In the genomic region with DNA sequence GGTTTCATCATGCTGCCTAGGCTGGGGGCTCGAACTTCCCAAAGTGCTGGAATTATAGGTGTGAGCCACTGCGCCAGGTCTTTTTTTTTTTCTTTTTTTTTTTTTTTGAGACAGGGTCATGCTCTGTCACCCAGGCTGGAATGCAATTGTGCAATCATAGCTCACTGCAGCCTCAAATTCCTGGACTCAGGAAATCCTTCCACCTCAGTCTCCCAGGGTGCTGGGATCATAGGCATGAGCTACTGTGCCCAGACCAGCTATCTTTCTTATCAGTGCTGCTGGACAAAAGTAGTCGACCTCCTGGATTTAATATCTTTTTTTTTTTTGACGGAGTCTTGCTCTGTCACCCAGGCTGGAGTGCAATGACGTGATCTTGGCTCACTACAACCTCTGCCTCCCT, we compare ENCODE assay signal across 1 cellular context.
TF ChIP-seq lines count a peak whose summit lies in the region.

No MANE protein-coding gene starts in this region.

TF ChIP-seq in HepG2, 621 proteins besides CTCF, POLR2A, EP300 and RAD21 (continued from another document and continues in another):
- TF ChIP-seq, protein P1, sequence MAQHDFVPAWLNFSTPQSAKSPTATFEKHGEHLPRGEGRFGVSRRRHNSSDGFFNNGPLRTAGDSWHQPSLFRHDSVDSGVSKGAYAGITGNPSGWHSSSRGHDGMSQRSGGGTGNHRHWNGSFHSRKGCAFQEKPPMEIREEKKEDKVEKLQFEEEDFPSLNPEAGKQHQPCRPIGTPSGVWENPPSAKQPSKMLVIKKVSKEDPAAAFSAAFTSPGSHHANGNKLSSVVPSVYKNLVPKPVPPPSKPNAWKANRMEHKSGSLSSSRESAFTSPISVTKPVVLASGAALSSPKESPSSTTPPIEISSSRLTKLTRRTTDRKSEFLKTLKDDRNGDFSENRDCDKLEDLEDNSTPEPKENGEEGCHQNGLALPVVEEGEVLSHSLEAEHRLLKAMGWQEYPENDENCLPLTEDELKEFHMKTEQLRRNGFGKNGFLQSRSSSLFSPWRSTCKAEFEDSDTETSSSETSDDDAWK (CRISPR knock-in tag; IDR thresholded peaks at IDR 0.05): no peak
- TF ChIP-seq ZNF782 (CRISPR knock-in tag; IDR thresholded peaks at IDR 0.05; ENCODE audit: borderline replicate concordance) (no peak), ZNF530 (CRISPR knock-in tag; IDR thresholded peaks at IDR 0.05; ENCODE audit: low read depth) (no peak), WIZ (CRISPR knock-in tag; IDR thresholded peaks at IDR 0.05) (no peak), NBN (conservative IDR thresholded peaks at IDR 0.05) (no peak), FOXO1 (CRISPR knock-in tag; IDR thresholded peaks at IDR 0.05) (0 out of 2 replicates have a peak, but pooled peaks have one; percentile 20), MAZ (IDR thresholded peaks at IDR 0.05; ENCODE audit: borderline replicate concordance, low read depth, low read length) (no peak), MAZ (CRISPR knock-in tag; IDR thresholded peaks at IDR 0.05; ENCODE audit: low read depth) (no peak), ZNF616 (CRISPR knock-in tag; IDR thresholded peaks at IDR 0.05; ENCODE audit: low read depth) (no peak), ZNF292 (CRISPR knock-in tag; IDR thresholded peaks at IDR 0.05; ENCODE audit: borderline replicate concordance, low read depth) (0 out of 2 replicates have a peak, but pooled peaks have one; percentile 27), ZNF264 (CRISPR knock-in tag; IDR thresholded peaks at IDR 0.05) (no peak), ZNF382 (CRISPR knock-in tag; IDR thresholded peaks at IDR 0.05; ENCODE audit: borderline replicate concordance) (no peak), ATF1 (CRISPR knock-in tag; IDR thresholded peaks at IDR 0.05) (no peak), ZNF260 (CRISPR knock-in tag; IDR thresholded peaks at IDR 0.05; ENCODE audit: borderline replicate concordance, low read depth) (no peak), ZSCAN25 (CRISPR knock-in tag; IDR thresholded peaks at IDR 0.05) (no peak), KMT2B (CRISPR knock-in tag; IDR thresholded peaks at IDR 0.05) (no peak), ETV6 (CRISPR knock-in tag; conservative IDR thresholded peaks at IDR 0.05) (no peak), PTBP1 (IDR thresholded peaks at IDR 0.05; ENCODE audit: low read depth, low read length, poor library complexity, severe bottlenecking) (no peak), SOX13 (IDR thresholded peaks at IDR 0.05) (no peak), SOX13 (CRISPR knock-in tag; conservative IDR thresholded peaks at IDR 0.05 in 1 of 2, IDR thresholded peaks at IDR 0.05 in 1 of 2) (peak in 1 of 2 experiments; percentile 42; a peak in 1 of 4 replicates), RAD51 (IDR thresholded peaks at IDR 0.05; ENCODE audit: borderline replicate concordance) (no peak), ELF4 (CRISPR knock-in tag; IDR thresholded peaks at IDR 0.05; ENCODE audit: borderline replicate concordance) (no peak), EEA1 (CRISPR knock-in tag; IDR thresholded peaks at IDR 0.05; ENCODE audit: borderline replicate concordance) (no peak), ZMYM3 (CRISPR knock-in tag; IDR thresholded peaks at IDR 0.05) (peak; percentile 54; the same call in 1 of the 2 replicates), THYN1 (CRISPR knock-in tag; IDR thresholded peaks at IDR 0.05; ENCODE audit: borderline replicate concordance, low read depth) (no peak), KDM3A (CRISPR knock-in tag; IDR thresholded peaks at IDR 0.05; ENCODE audit: low read depth) (no peak), TBX2 (CRISPR knock-in tag; IDR thresholded peaks at IDR 0.05; ENCODE audit: borderline replicate concordance) (peak; percentile 62; the same call in 1 of the 2 replicates), ZNF10 (CRISPR knock-in tag; IDR thresholded peaks at IDR 0.05; ENCODE audit: borderline replicate concordance, low read depth) (no peak), ZNF598 (CRISPR knock-in tag; IDR thresholded peaks at IDR 0.05; ENCODE audit: borderline replicate concordance) (no peak), NKX3-1 (CRISPR knock-in tag; IDR thresholded peaks at IDR 0.05) (no peak), KMT2A (CRISPR knock-in tag; IDR thresholded peaks at IDR 0.05) (no peak), ZMAT3 (CRISPR knock-in tag; conservative IDR thresholded peaks at IDR 0.05) (no peak), NFE2L1 (CRISPR knock-in tag; IDR thresholded peaks at IDR 0.05; ENCODE audit: borderline replicate concordance) (no peak), GATA4 (IDR thresholded peaks at IDR 0.05; ENCODE audit: borderline replicate concordance, low read depth) (no peak), SAP130 (CRISPR knock-in tag; IDR thresholded peaks at IDR 0.05; ENCODE audit: low read depth) (peak; percentile 35), NFRKB (IDR thresholded peaks at IDR 0.05) (no peak), CEBPG (CRISPR knock-in tag; IDR thresholded peaks at IDR 0.05) (peak; percentile 94)
- TF ChIP-seq, protein P2, sequence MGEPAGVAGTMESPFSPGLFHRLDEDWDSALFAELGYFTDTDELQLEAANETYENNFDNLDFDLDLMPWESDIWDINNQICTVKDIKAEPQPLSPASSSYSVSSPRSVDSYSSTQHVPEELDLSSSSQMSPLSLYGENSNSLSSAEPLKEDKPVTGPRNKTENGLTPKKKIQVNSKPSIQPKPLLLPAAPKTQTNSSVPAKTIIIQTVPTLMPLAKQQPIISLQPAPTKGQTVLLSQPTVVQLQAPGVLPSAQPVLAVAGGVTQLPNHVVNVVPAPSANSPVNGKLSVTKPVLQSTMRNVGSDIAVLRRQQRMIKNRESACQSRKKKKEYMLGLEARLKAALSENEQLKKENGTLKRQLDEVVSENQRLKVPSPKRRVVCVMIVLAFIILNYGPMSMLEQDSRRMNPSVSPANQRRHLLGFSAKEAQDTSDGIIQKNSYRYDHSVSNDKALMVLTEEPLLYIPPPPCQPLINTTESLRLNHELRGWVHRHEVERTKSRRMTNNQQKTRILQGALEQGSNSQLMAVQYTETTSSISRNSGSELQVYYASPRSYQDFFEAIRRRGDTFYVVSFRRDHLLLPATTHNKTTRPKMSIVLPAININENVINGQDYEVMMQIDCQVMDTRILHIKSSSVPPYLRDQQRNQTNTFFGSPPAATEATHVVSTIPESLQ (CRISPR knock-in tag; conservative IDR thresholded peaks at IDR 0.05): no peak
- TF ChIP-seq, protein P3, sequence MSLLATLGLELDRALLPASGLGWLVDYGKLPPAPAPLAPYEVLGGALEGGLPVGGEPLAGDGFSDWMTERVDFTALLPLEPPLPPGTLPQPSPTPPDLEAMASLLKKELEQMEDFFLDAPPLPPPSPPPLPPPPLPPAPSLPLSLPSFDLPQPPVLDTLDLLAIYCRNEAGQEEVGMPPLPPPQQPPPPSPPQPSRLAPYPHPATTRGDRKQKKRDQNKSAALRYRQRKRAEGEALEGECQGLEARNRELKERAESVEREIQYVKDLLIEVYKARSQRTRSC (CRISPR knock-in tag; IDR thresholded peaks at IDR 0.05; ENCODE audit: low read depth): no peak
- TF ChIP-seq, protein P4, sequence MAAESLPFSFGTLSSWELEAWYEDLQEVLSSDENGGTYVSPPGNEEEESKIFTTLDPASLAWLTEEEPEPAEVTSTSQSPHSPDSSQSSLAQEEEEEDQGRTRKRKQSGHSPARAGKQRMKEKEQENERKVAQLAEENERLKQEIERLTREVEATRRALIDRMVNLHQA (CRISPR knock-in tag; IDR thresholded peaks at IDR 0.05): no peak
- TF ChIP-seq, protein P5, sequence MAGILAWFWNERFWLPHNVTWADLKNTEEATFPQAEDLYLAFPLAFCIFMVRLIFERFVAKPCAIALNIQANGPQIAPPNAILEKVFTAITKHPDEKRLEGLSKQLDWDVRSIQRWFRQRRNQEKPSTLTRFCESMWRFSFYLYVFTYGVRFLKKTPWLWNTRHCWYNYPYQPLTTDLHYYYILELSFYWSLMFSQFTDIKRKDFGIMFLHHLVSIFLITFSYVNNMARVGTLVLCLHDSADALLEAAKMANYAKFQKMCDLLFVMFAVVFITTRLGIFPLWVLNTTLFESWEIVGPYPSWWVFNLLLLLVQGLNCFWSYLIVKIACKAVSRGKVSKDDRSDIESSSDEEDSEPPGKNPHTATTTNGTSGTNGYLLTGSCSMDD (CRISPR knock-in tag; IDR thresholded peaks at IDR 0.05): no peak
- TF ChIP-seq, protein P6, sequence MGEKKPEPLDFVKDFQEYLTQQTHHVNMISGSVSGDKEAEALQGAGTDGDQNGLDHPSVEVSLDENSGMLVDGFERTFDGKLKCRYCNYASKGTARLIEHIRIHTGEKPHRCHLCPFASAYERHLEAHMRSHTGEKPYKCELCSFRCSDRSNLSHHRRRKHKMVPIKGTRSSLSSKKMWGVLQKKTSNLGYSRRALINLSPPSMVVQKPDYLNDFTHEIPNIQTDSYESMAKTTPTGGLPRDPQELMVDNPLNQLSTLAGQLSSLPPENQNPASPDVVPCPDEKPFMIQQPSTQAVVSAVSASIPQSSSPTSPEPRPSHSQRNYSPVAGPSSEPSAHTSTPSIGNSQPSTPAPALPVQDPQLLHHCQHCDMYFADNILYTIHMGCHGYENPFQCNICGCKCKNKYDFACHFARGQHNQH (CRISPR knock-in tag; IDR thresholded peaks at IDR 0.05): no peak
- TF ChIP-seq, protein P7, sequence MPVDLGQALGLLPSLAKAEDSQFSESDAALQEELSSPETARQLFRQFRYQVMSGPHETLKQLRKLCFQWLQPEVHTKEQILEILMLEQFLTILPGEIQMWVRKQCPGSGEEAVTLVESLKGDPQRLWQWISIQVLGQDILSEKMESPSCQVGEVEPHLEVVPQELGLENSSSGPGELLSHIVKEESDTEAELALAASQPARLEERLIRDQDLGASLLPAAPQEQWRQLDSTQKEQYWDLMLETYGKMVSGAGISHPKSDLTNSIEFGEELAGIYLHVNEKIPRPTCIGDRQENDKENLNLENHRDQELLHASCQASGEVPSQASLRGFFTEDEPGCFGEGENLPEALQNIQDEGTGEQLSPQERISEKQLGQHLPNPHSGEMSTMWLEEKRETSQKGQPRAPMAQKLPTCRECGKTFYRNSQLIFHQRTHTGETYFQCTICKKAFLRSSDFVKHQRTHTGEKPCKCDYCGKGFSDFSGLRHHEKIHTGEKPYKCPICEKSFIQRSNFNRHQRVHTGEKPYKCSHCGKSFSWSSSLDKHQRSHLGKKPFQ (CRISPR knock-in tag; IDR thresholded peaks at IDR 0.05; ENCODE audit: insufficient replicate concordance): no peak
- TF ChIP-seq, protein P8, sequence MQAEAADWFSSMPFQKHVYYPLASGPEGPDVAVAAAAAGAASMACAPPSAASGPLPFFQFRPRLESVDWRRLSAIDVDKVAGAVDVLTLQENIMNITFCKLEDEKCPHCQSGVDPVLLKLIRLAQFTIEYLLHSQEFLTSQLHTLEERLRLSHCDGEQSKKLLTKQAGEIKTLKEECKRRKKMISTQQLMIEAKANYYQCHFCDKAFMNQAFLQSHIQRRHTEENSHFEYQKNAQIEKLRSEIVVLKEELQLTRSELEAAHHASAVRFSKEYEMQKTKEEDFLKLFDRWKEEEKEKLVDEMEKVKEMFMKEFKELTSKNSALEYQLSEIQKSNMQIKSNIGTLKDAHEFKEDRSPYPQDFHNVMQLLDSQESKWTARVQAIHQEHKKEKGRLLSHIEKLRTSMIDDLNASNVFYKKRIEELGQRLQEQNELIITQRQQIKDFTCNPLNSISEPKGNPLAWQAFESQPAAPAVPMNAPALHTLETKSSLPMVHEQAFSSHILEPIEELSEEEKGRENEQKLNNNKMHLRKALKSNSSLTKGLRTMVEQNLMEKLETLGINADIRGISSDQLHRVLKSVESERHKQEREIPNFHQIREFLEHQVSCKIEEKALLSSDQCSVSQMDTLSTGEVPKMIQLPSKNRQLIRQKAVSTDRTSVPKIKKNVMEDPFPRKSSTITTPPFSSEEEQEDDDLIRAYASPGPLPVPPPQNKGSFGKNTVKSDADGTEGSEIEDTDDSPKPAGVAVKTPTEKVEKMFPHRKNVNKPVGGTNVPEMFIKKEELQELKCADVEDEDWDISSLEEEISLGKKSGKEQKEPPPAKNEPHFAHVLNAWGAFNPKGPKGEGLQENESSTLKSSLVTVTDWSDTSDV (CRISPR knock-in tag; IDR thresholded peaks at IDR 0.05): no peak
- TF ChIP-seq, protein P9, sequence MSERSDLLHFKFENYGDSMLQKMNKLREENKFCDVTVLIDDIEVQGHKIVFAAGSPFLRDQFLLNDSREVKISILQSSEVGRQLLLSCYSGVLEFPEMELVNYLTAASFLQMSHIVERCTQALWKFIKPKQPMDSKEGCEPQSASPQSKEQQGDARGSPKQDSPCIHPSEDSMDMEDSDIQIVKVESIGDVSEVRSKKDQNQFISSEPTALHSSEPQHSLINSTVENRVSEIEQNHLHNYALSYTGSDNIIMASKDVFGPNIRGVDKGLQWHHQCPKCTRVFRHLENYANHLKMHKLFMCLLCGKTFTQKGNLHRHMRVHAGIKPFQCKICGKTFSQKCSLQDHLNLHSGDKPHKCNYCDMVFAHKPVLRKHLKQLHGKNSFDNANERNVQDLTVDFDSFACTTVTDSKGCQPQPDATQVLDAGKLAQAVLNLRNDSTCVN (CRISPR knock-in tag; IDR thresholded peaks at IDR 0.05; ENCODE audit: borderline replicate concordance): no peak
- TF ChIP-seq, protein P10, sequence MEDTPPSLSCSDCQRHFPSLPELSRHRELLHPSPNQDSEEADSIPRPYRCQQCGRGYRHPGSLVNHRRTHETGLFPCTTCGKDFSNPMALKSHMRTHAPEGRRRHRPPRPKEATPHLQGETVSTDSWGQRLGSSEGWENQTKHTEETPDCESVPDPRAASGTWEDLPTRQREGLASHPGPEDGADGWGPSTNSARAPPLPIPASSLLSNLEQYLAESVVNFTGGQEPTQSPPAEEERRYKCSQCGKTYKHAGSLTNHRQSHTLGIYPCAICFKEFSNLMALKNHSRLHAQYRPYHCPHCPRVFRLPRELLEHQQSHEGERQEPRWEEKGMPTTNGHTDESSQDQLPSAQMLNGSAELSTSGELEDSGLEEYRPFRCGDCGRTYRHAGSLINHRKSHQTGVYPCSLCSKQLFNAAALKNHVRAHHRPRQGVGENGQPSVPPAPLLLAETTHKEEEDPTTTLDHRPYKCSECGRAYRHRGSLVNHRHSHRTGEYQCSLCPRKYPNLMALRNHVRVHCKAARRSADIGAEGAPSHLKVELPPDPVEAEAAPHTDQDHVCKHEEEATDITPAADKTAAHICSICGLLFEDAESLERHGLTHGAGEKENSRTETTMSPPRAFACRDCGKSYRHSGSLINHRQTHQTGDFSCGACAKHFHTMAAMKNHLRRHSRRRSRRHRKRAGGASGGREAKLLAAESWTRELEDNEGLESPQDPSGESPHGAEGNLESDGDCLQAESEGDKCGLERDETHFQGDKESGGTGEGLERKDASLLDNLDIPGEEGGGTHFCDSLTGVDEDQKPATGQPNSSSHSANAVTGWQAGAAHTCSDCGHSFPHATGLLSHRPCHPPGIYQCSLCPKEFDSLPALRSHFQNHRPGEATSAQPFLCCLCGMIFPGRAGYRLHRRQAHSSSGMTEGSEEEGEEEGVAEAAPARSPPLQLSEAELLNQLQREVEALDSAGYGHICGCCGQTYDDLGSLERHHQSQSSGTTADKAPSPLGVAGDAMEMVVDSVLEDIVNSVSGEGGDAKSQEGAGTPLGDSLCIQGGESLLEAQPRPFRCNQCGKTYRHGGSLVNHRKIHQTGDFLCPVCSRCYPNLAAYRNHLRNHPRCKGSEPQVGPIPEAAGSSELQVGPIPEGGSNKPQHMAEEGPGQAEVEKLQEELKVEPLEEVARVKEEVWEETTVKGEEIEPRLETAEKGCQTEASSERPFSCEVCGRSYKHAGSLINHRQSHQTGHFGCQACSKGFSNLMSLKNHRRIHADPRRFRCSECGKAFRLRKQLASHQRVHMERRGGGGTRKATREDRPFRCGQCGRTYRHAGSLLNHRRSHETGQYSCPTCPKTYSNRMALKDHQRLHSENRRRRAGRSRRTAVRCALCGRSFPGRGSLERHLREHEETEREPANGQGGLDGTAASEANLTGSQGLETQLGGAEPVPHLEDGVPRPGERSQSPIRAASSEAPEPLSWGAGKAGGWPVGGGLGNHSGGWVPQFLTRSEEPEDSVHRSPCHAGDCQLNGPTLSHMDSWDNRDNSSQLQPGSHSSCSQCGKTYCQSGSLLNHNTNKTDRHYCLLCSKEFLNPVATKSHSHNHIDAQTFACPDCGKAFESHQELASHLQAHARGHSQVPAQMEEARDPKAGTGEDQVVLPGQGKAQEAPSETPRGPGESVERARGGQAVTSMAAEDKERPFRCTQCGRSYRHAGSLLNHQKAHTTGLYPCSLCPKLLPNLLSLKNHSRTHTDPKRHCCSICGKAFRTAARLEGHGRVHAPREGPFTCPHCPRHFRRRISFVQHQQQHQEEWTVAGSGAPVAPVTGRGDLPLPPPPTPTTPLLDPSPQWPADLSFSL (CRISPR knock-in tag; IDR thresholded peaks at IDR 0.05): no peak
